In genomic region chr11:10309163-10310093, GRCh38 we compare ENCODE assay signal across 1 cellular context.
TF ChIP-seq lines count a peak whose summit lies in the region.

No MANE protein-coding gene starts in this region.

TF ChIP-seq in K562, 482 proteins besides CTCF, POLR2A, EP300 and RAD21 (continued from another document and continues in another):
- TF ChIP-seq ZMIZ1 (IDR thresholded peaks at IDR 0.05; ENCODE audit: low read depth in 2 of 2, low read length in 2 of 2), result no peak
- no peak for TF ChIP-seq OTX1 (CRISPR knock-in tag; IDR thresholded peaks at IDR 0.05)
- TF ChIP-seq ZBED1 (IDR thresholded peaks at IDR 0.05), result no peak
- TF ChIP-seq ZNF449 (CRISPR knock-in tag; IDR thresholded peaks at IDR 0.05), result no peak
- TF ChIP-seq GTF2E2 (tag; IDR thresholded peaks at IDR 0.05), result no peak
- TF ChIP-seq SIRT6 (IDR thresholded peaks at IDR 0.05; ENCODE audit: low read depth, low read length), result no peak
- TF ChIP-seq NFATC3 (IDR thresholded peaks at IDR 0.05), result no peak
- no peak for TF ChIP-seq XRCC5 (IDR thresholded peaks at IDR 0.05; ENCODE audit: low read depth, low read length)
- no peak for TF ChIP-seq ZNF239 (CRISPR knock-in tag; IDR thresholded peaks at IDR 0.05)
- no peak for TF ChIP-seq ARNT (IDR thresholded peaks at IDR 0.05)
- TF ChIP-seq ZBTB43 (CRISPR knock-in tag; IDR thresholded peaks at IDR 0.05), result no peak
- TF ChIP-seq E2F4 (CRISPR knock-in tag; IDR thresholded peaks at IDR 0.05; ENCODE audit: low read depth), result no peak
- TF ChIP-seq STAT5A (IDR thresholded peaks at IDR 0.05; ENCODE audit: borderline replicate concordance, low read length), result no peak
- TF ChIP-seq ZNF740 (CRISPR knock-in tag; IDR thresholded peaks at IDR 0.05), result no peak
- TF ChIP-seq ZNF740 (tag; IDR thresholded peaks at IDR 0.05), result no peak
- TF ChIP-seq USF2 (CRISPR knock-in tag; IDR thresholded peaks at IDR 0.05), result no peak
- TF ChIP-seq MGA (IDR thresholded peaks at IDR 0.05), result no peak
- no peak for TF ChIP-seq ZNF133 (CRISPR knock-in tag; IDR thresholded peaks at IDR 0.05)
- no peak for TF ChIP-seq ZBTB2 (IDR thresholded peaks at IDR 0.05)
- TF ChIP-seq ZBTB12 (CRISPR knock-in tag; IDR thresholded peaks at IDR 0.05), result no peak
- no peak for TF ChIP-seq ZNF24 (IDR thresholded peaks at IDR 0.05)
- TF ChIP-seq MTA1 (IDR thresholded peaks at IDR 0.05; ENCODE audit: borderline replicate concordance), result 0 out of 2 replicates have a peak, but pooled peaks have one; percentile 30
- TF ChIP-seq HIVEP1 (CRISPR knock-in tag; IDR thresholded peaks at IDR 0.05), result no peak
- TF ChIP-seq RBM17 (IDR thresholded peaks at IDR 0.05; ENCODE audit: borderline replicate concordance, low read depth, low read length), result no peak
- no peak for TF ChIP-seq E2F8 (IDR thresholded peaks at IDR 0.05; ENCODE audit: low read depth, partially characterized antibody)
- TF ChIP-seq ZNF12 (CRISPR knock-in tag; IDR thresholded peaks at IDR 0.05), result no peak
- TF ChIP-seq PTRF (tag; IDR thresholded peaks at IDR 0.05), result no peak
- TF ChIP-seq ERF (CRISPR knock-in tag; IDR thresholded peaks at IDR 0.05), result no peak
- TF ChIP-seq MEF2A (IDR thresholded peaks at IDR 0.05; ENCODE audit: control insufficient read depth, low read depth, low read length), result no peak
